9 cellular contexts compared by ENCODE assay signal in the genomic region with DNA sequence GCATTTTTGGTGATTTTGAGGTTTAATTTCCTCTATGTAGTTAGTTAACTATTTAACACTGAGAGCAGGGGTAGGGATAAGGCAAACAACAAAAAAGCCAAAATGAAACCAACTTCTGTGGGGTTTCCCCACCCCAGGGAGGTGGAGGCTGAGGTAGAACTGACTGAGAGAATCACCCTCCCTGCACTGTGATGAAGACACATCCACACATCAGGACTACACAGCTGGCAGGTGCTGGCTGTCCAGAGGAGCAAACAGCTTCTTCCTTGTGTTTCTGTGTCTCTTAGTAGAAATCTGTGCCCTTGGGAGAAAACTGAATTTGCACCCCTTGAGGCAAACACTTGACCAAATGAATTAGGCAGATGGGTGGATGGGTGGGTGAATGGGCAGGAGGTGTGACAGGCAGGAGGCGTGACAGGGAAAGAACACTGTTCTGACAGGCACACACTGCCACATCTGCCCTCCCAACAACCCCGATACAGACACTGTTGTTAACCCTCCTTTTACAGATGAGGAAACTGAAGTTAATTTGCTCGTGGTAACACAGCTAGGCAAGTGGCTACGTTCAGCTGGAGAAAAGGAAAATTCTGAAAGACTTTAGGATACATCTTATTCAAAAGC.
DNase-seq lines count a peak whose midpoint lies in the region; ATAC-seq and TF ChIP-seq lines count a peak whose summit lies in the region.
"Had no signal": no experiment of that assay in that cellular context is flagged by ENCODE, and none has a peak within 500 bp of the region (broad histone marks: within the 10 kb centered on the region; RNA-seq: fewer than 3 reads in every experiment).

No MANE protein-coding gene starts in this region.

- H3K79me2 ChIP-seq in neural progenitor cell (ENCODE audit: low read depth), result no peaks in the 10 kb centered on the region

- H3K4me2 ChIP-seq in neural progenitor cell, result peak overlapping the region; percentile 4

- H3K4me3 ChIP-seq in neural progenitor cell, result no peak overlapping the region
- H3K4me3 ChIP-seq in aorta (ENCODE audit: low read length in 2 of 2), result no peak overlapping the region
- no peak overlapping the region for H3K4me3 ChIP-seq in prostate gland

- H3K27me3 Mint-ChIP-seq in neural progenitor cell (ENCODE audit: insufficient read depth, low read depth) (peaks cover 3% of the 10 kb centered on the region), glutamatergic neuron (ENCODE audit: unreplicated experiment) (no peaks in the 10 kb centered on the region)

- H3K27me3 ChIP-seq in neural progenitor cell (peaks cover 11% of the 10 kb centered on the region), aorta (ENCODE audit: control insufficient read depth in 1 of 2, insufficient read depth in 2 of 2, low read length in 1 of 2) (no peaks in the 10 kb centered on the region), prostate gland (replicated peaks; ENCODE audit: insufficient read depth) (no peaks in the 10 kb centered on the region)

- no peak overlapping the region for H3K9ac ChIP-seq in neural progenitor cell

- H3K36me3 Mint-ChIP-seq in neural progenitor cell, result no peaks in the 10 kb centered on the region
- H3K36me3 Mint-ChIP-seq in glutamatergic neuron (ENCODE audit: unreplicated experiment), result no peaks in the 10 kb centered on the region
- H3K36me3 Mint-ChIP-seq: mesothelial cell of epicardium had no signal

- H3K27ac Mint-ChIP-seq in neural progenitor cell (no peak overlapping the region), glutamatergic neuron (ENCODE audit: unreplicated experiment) (no peak overlapping the region)
- H3K27ac Mint-ChIP-seq: mesothelial cell of epicardium had no signal

- H3K36me3 ChIP-seq in neural progenitor cell (no peaks in the 10 kb centered on the region), aorta (ENCODE audit: control insufficient read depth in 1 of 2, insufficient read depth in 2 of 2, low read length in 1 of 2) (no peaks in the 10 kb centered on the region), prostate gland (no peaks in the 10 kb centered on the region)

- peak overlapping the region; percentile 74 for H2AFZ ChIP-seq in neural progenitor cell (replicated peaks)

- H3K4me1 Mint-ChIP-seq in neural progenitor cell (peaks cover 15% of the 10 kb centered on the region), glutamatergic neuron (ENCODE audit: low read depth, unreplicated experiment) (peaks cover 3% of the 10 kb centered on the region)
- H3K4me1 Mint-ChIP-seq: mesothelial cell of epicardium had no signal

- no peak overlapping the region for H3K4me3 Mint-ChIP-seq in neural progenitor cell
- no peak overlapping the region for H3K4me3 Mint-ChIP-seq in glutamatergic neuron (ENCODE audit: unreplicated experiment)
- H3K4me3 Mint-ChIP-seq: mesothelial cell of epicardium had no signal

- H4K20me1 ChIP-seq in neural progenitor cell (ENCODE audit: low read depth), result no peaks in the 10 kb centered on the region

- TF ChIP-seq CTCF in neural progenitor cell (IDR thresholded peaks at IDR 0.05) (no peak), prostate gland (IDR thresholded peaks at IDR 0.05) (no peak), glutamatergic neuron (IDR thresholded peaks at IDR 0.05; ENCODE audit: partially characterized antibody, unreplicated experiment) (no peak)

- WGBS in aorta, 2 donors, result 90 to 94% methylated on average over 4 of the region's 4 CpGs
- WGBS in prostate gland, result 82% methylated on average over 4 of the region's 4 CpGs

- TF ChIP-seq POLR2A in prostate gland (IDR thresholded peaks at IDR 0.05), result no peak

- DNase-seq in activated CD4-positive, alpha-beta T cell treated with anti-CD3 and anti-CD28 coated beads, Interleukin-2, amount 50 U/mL, for 1 hour, result peak; percentile 53
- DNase-seq in neural progenitor cell (ENCODE audit: low spot score) (no peak), aorta (no peak), prostate gland (ENCODE audit: low spot score) (no peak), glutamatergic neuron (no peak), NCI-H774 (lab: John Stamatoyannopoulos, UW) (no peak)

- H3K9me3 Mint-ChIP-seq in neural progenitor cell, result no peaks in the 10 kb centered on the region
- H3K9me3 Mint-ChIP-seq in glutamatergic neuron (ENCODE audit: unreplicated experiment), result no peaks in the 10 kb centered on the region
- H3K9me3 Mint-ChIP-seq: mesothelial cell of epicardium had no signal

- intact Hi-C loops in aorta (cut with DNase I) (no loop called here), prostate gland (cut with DNase I) (no loop called here)

- no peak overlapping the region for H3K27ac ChIP-seq in neural progenitor cell
- no peak overlapping the region for H3K27ac ChIP-seq in aorta (ENCODE audit: low read depth in 1 of 2, low read length in 2 of 2)
- H3K27ac ChIP-seq in prostate gland, result no peak overlapping the region

- no peaks in the 10 kb centered on the region for H3K9me3 ChIP-seq in neural progenitor cell (ENCODE audit: low read depth)
- H3K9me3 ChIP-seq in aorta (ENCODE audit: control insufficient read depth, low read length), result no peaks in the 10 kb centered on the region
- no peaks in the 10 kb centered on the region for H3K9me3 ChIP-seq in prostate gland

- H3F3A ChIP-seq in neural progenitor cell (ENCODE audit: low read depth), result peaks cover 10% of the 10 kb centered on the region

- peak; percentile 56 for ATAC-seq in GM19324 (IDR thresholded peaks at IDR 0.05; ENCODE audit: low FRiP score, unreplicated experiment)
- ATAC-seq in HG03045 (IDR thresholded peaks at IDR 0.05; ENCODE audit: unreplicated experiment), result peak; percentile 60
- no peak for ATAC-seq in aorta (ENCODE audit: low FRiP score)

- H3K4me1 ChIP-seq in neural progenitor cell, result peaks cover 12% of the 10 kb centered on the region
- no peaks in the 10 kb centered on the region for H3K4me1 ChIP-seq in aorta (ENCODE audit: control insufficient read depth in 1 of 2, insufficient read depth in 2 of 2, low read length in 2 of 2)
- H3K4me1 ChIP-seq in prostate gland (replicated peaks), result no peaks in the 10 kb centered on the region
